10 cellular contexts compared by ENCODE assay signal in the genomic region with DNA sequence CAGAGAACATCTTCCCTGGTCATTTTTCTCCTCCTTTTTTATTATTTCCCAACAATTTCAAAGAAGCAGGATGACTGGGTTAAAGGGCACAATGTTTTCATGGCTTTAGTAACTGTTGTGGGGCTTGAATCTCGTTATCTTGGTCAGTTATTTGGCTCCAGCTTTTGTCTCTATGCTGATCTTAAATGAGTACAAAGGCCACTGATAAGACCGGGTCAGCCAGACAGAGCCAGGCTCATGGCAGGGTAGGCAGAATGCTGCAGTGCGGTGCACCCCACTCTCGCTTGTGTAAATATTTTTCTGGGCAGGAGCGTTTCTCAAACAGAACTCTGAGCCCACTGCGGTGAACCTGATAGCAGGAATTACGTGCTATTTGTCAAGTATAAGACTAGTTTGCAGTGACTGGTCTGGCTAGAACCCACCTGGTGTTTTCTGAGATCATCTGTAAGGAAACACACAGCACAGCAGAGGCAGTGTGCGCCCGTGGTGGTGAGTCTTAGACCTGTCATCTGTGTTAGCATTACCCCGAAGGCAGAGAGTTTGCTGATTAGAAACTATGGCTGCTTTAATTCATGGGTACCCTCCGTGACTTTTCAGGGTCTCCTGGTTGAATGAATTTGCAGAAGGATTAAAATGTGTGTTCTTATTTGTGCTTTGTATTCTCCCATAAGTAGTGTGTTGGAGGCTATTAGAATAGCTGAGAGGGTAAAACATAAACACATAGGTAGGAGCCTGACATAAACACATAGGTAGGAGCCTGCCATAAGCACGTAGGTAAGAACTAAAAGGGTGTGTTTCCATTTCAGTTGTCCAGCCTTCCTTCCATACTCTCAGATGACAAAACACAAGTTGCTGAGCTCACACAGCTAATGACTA.
A peak's percentile ranks its signal among the peaks of the same experiment; 100 is the strongest.
DNase-seq lines count a peak whose midpoint lies in the region; FAIRE-seq and TF ChIP-seq lines count a peak whose summit lies in the region.
"Had no signal": no experiment of that assay in that cellular context is flagged by ENCODE, and none has a peak within 500 bp of the region (broad histone marks: within the 10 kb centered on the region; RNA-seq: fewer than 3 reads in every experiment).

No MANE protein-coding gene starts in this region.

- H3K4me2 ChIP-seq in skeletal muscle satellite cell (ENCODE audit: low read length), result peak overlapping the region; percentile 84

- CTCF ChIA-PET in HEK293 (lab: Yijun Ruan, JAX), result interaction anchor here (1.0 to 1.3 kb wide), 2 partner anchors 11 to 72 kb away, joined by 3 read pairs; no protein-coding TSS in a partner anchor

- DNase-seq in bronchial epithelial cell (ENCODE audit: low read depth) (peak; percentile 93), islet precursor cell (peak; percentile 73), NAMALWA (ENCODE audit: low spot score) (no peak), middle frontal gyrus (ENCODE audit: extremely low spot score, low spot score) (no peak), NCI-H1105 (lab: John Stamatoyannopoulos, UW) (no peak), frontal cortex (ENCODE audit: low spot score in 2 of 2) (no peak)
- DNase-seq: activated CD4-positive, alpha-beta T cell treated with anti-CD3 and anti-CD28 coated beads, Interleukin-2, amount 10 ng/mL, durations not matched to agents 24 days and 14 days; NCI-H1436 had no signal

- H3K27ac ChIP-seq in HEK293 (ENCODE audit: extremely low read depth, low read depth, low read length), result no peak overlapping the region

- no peaks in the 10 kb centered on the region for H3K27me3 ChIP-seq in bronchial epithelial cell (ENCODE audit: control insufficient read depth, insufficient read depth, low read length)
- no peaks in the 10 kb centered on the region for H3K27me3 ChIP-seq in skeletal muscle satellite cell (ENCODE audit: control insufficient read depth, insufficient read depth, low read length)

- H3K4me3 ChIP-seq in HEK293 (ENCODE audit: low read depth, low read length) (no peak overlapping the region), bronchial epithelial cell (ENCODE audit: low read depth, low read length) (no peak overlapping the region), skeletal muscle satellite cell (ENCODE audit: low read length) (no peak overlapping the region)

- H3K36me3 ChIP-seq in HEK293 (ENCODE audit: control insufficient read depth in 2 of 2, insufficient read depth in 1 of 2, low read length in 2 of 2), result no peaks in the 10 kb centered on the region
- no peaks in the 10 kb centered on the region for H3K36me3 ChIP-seq in bronchial epithelial cell (ENCODE audit: control insufficient read depth, insufficient read depth, low read length)
- H3K36me3 ChIP-seq in skeletal muscle satellite cell (ENCODE audit: insufficient read depth, low read length), result no peaks in the 10 kb centered on the region

- POLR2A ChIA-PET in HEK293 (lab: Yijun Ruan, JAX), result interaction anchor here (0.6 kb wide), 1 partner anchor 122 kb away, joined by 3 read pairs; no protein-coding TSS in a partner anchor

- TF ChIP-seq CTCF in HEK293 (tag by site-specific recombination; IDR thresholded peaks at IDR 0.05), result no peak
- TF ChIP-seq CTCF in bronchial epithelial cell (IDR thresholded peaks at IDR 0.05; ENCODE audit: insufficient read depth, low read length, severe bottlenecking), result peak; percentile 4

- FAIRE-seq in bronchial epithelial cell (lab: Jason Lieb, UNC) (no peak), frontal cortex (lab: Jason Lieb, UNC) (no peak)

- H3K9ac ChIP-seq in skeletal muscle satellite cell (ENCODE audit: low read depth, low read length), result no peak overlapping the region

- H3K9me3 ChIP-seq in HEK293 (ENCODE audit: control insufficient read depth, insufficient read depth, low read depth, low read length) (no peaks in the 10 kb centered on the region), skeletal muscle satellite cell (replicated peaks; ENCODE audit: low read length) (no peaks in the 10 kb centered on the region)

- H3K4me1 ChIP-seq in HEK293 (ENCODE audit: control insufficient read depth, insufficient read depth, low read length) (peaks cover 11% of the 10 kb centered on the region; the same call in 1 of the 2 replicates), skeletal muscle satellite cell (ENCODE audit: control insufficient read depth, insufficient read depth, low read length) (peaks cover 52% of the 10 kb centered on the region)

TF ChIP-seq in HEK293, 187 proteins besides CTCF, POLR2A, EP300 and RAD21:
- TF ChIP-seq ZNF248 (tag by site-specific recombination; IDR thresholded peaks at IDR 0.05), result no peak
- TF ChIP-seq TRIM28 (IDR thresholded peaks at IDR 0.05; ENCODE audit: borderline replicate concordance, low read length), result peak; percentile 56; the same call in 1 of the 2 replicates
TF ChIP-seq in HEK293: peak in this region for 1.

Comparison
In these comparisons a context has a peak if more than half of its experiments do, and no peak if none do; other contexts are left out.
1. DNase-seq: peak in bronchial epithelial cell (single experiment) and islet precursor cell (single experiment); none in NAMALWA (single experiment), middle frontal gyrus (single experiment), NCI-H1105 (single experiment) and frontal cortex (0 of 2).